Comparison of ENCODE assay signal across 8 cellular contexts in genomic region chr6:111290689-111291333, GRCh38.
DNase-seq lines count a peak whose midpoint lies in the region; ATAC-seq and TF ChIP-seq lines count a peak whose summit lies in the region.
"Not testable (repeated sequence)": the region's sequence is repeated elsewhere in the genome, so short reads cannot be mapped to it uniquely, and the experiment has no call there.

No MANE protein-coding gene starts in this region.

- not testable (repeated sequence) for H3K36me3 ChIP-seq in GM23338 (ENCODE audit: insufficient read depth)

- peaks cover 14% of the 10 kb centered on the region; the same call in 1 of the 2 replicates for H3K4me1 ChIP-seq in GM23338 (ENCODE audit: insufficient read depth)

- H3K27me3 Mint-ChIP-seq in GM23338 (ENCODE audit: insufficient read depth, low read depth, poor library complexity); activated T-helper 1 cell treated with anti-CD3 and anti-CD28 coated beads, Interleukin-12 subunit alpha, Interleukin-12 subunit beta, Interleukin-2, Interleukin-4 antibody, amounts not matched to agents 30 ng/mL and 10 ng/mL and 1 ng/mL, durations not matched to agents 14 hours and 24 hours and 36 hours (ENCODE audit: insufficient read depth): not testable (repeated sequence)

- H3K4me3 Mint-ChIP-seq in GM23338; activated T-helper 1 cell treated with anti-CD3 and anti-CD28 coated beads, Interleukin-12 subunit alpha, Interleukin-12 subunit beta, Interleukin-2, Interleukin-4 antibody, amounts not matched to agents 30 ng/mL and 10 ng/mL and 1 ng/mL, durations not matched to agents 14 hours and 24 hours and 36 hours: not testable (repeated sequence)

- not testable (repeated sequence) for H3F3A ChIP-seq in GM23338 (replicated peaks; ENCODE audit: low read depth)

- 0 out of 2 replicates have a peak overlapping the region, but pooled peaks have one; percentile 78 for H3K27ac ChIP-seq in GM23338 (ENCODE audit: low read depth)

- H3K4me2 ChIP-seq in GM23338, result not testable (repeated sequence)

- H3K27ac Mint-ChIP-seq in GM23338, result peak overlapping the region; percentile 76
- peak overlapping the region; percentile 4 for H3K27ac Mint-ChIP-seq in activated T-helper 1 cell treated with anti-CD3 and anti-CD28 coated beads, Interleukin-12 subunit alpha, Interleukin-12 subunit beta, Interleukin-2, Interleukin-4 antibody, amounts not matched to agents 30 ng/mL and 10 ng/mL and 1 ng/mL, durations not matched to agents 14 hours and 24 hours and 36 hours

- H3K79me2 ChIP-seq in GM23338 (replicated peaks; ENCODE audit: insufficient read depth), result not testable (repeated sequence)

- not testable (repeated sequence) for TF ChIP-seq CTCF in GM23338 (conservative IDR thresholded peaks at IDR 0.05; ENCODE audit: low read depth in 2 of 2); fibroblast of villous mesenchyme (IDR thresholded peaks at IDR 0.05; ENCODE audit: insufficient read depth, low read depth, low read length)

- not testable (repeated sequence) for H3K4me3 ChIP-seq in GM23338; fibroblast of villous mesenchyme (ENCODE audit: low read depth, low read length)

- not testable (repeated sequence) for H3K9me2 ChIP-seq in GM23338 (ENCODE audit: insufficient read depth)

- intact Hi-C loops in activated T-helper 1 cell treated with anti-CD3 and anti-CD28 coated beads, Interleukin-12 subunit alpha, Interleukin-12 subunit beta, Interleukin-2, Interleukin-4 antibody, amounts not matched to agents 30 ng/mL and 10 ng/mL and 1 ng/mL, durations not matched to agents 14 hours and 24 hours and 36 hours (cut with micrococcal nuclease), result loop anchor here (1.0 kb wide), 1 partner anchor 32 kb away; a partner anchor contains a TSS

- DNase-seq in A172 (ENCODE audit: low spot score) (peak; percentile 76), SK-N-DZ (ENCODE audit: low spot score) (peak; percentile 55), fibroblast of villous mesenchyme (ENCODE audit: low read depth) (peak; percentile 21), pons (ENCODE audit: low spot score) (peak; percentile 65)
- not testable (repeated sequence) for DNase-seq in GM23338 (ENCODE audit: low spot score)
- DNase-seq in activated T-helper 1 cell treated with anti-CD3 and anti-CD28 coated beads, Interleukin-12 subunit alpha, Interleukin-12 subunit beta, Interleukin-2, Interleukin-4 antibody, amounts not matched to agents 30 ng/mL and 10 ng/mL and 1 ng/mL, durations not matched to agents 14 hours and 24 hours and 36 hours (ENCODE audit: low spot score), result peak; percentile 6

- H3K4me1 Mint-ChIP-seq in GM23338, result peaks cover 16% of the 10 kb centered on the region
- H3K4me1 Mint-ChIP-seq in activated T-helper 1 cell treated with anti-CD3 and anti-CD28 coated beads, Interleukin-12 subunit alpha, Interleukin-12 subunit beta, Interleukin-2, Interleukin-4 antibody, amounts not matched to agents 30 ng/mL and 10 ng/mL and 1 ng/mL, durations not matched to agents 14 hours and 24 hours and 36 hours (ENCODE audit: low read depth), result peaks cover 30% of the 10 kb centered on the region

- not testable (repeated sequence) for H3K36me3 Mint-ChIP-seq in GM23338 (ENCODE audit: low read depth); activated T-helper 1 cell treated with anti-CD3 and anti-CD28 coated beads, Interleukin-12 subunit alpha, Interleukin-12 subunit beta, Interleukin-2, Interleukin-4 antibody, amounts not matched to agents 30 ng/mL and 10 ng/mL and 1 ng/mL, durations not matched to agents 14 hours and 24 hours and 36 hours (ENCODE audit: low read depth)

- not testable (repeated sequence) for H3K9me3 Mint-ChIP-seq in GM23338; activated T-helper 1 cell treated with anti-CD3 and anti-CD28 coated beads, Interleukin-12 subunit alpha, Interleukin-12 subunit beta, Interleukin-2, Interleukin-4 antibody, amounts not matched to agents 30 ng/mL and 10 ng/mL and 1 ng/mL, durations not matched to agents 14 hours and 24 hours and 36 hours

- H4K20me1 ChIP-seq in GM23338 (replicated peaks; ENCODE audit: insufficient read depth), result not testable (repeated sequence)

- H3K27me3 ChIP-seq in GM23338 (ENCODE audit: insufficient read depth), result not testable (repeated sequence)

- ATAC-seq in GM18907 (IDR thresholded peaks at IDR 0.05; ENCODE audit: unreplicated experiment) (peak; percentile 95), GM23338 (peak; percentile 55), HG03196 (IDR thresholded peaks at IDR 0.05; ENCODE audit: unreplicated experiment) (peak; percentile 77)

- H2AFZ ChIP-seq in GM23338, result not testable (repeated sequence)
